In the genomic region with DNA sequence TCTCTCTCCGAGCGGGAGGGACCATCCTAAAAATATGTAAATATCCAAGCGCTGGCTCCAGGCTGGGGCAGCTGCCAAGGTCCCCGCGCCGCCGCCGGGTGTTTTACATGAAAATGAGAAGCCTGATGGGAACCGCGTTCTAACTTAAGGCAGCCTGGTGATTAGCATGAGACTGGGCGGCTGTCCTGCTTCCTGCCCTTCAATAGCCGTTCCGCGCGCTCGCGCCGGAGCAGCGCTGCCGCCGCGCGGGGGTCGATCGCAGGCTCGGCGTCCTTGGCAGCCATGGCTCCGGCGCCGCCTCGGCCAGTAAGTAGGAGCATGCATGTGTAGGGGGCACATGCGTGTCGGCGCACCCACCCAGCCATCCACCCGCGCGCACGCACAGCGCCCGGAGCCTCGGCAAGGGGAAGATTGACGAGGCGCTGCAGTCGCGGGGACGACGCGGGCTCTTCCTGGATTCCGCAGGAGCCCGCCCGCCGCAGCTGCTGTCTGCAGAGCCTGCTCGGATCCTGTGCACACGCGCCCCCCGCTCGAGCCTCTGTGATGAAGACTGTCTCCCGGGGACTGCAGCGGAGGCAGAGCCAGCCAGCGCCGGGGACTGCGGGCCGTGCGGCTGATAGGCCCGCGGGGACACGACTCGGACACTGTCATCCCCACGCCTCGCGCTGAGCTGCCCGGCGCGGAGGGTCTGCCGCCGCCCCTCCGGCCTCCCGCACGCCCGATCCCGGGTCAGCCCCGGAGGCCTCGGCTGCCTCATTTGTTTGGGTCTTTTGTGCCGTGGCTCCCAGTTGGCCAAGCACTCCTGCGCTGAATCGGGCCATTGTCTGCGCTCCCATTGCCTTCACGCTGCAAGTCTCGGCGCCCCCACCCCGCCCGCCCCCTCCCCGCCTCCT, we compare ENCODE assay signal across 8 cellular contexts. TPM values are rescaled to one million over a fixed set of nuclear protein-coding genes. Genes with fewer than 3 reads are reported as not detected.
DNase-seq lines count a peak whose midpoint lies in the region; ATAC-seq and TF ChIP-seq lines count a peak whose summit lies in the region.

No MANE protein-coding gene starts in this region.

- no peaks in the 10 kb centered on the region for H3K9me3 Mint-ChIP-seq in activated T-cell treated with anti-CD3 and anti-CD28 coated beads, Interleukin-2, amount 50 U/mL, for 72 hours

- H2AK5ac ChIP-seq in IMR-90 (ENCODE audit: low read depth, low read length), result no peak overlapping the region

- peak overlapping the region; percentile 40 for H2AK9ac ChIP-seq in IMR-90 (replicated peaks; ENCODE audit: low read depth, low read length, poor library complexity)

- peak overlapping the region; percentile 60 for H3K4me3 ChIP-seq in IMR-90 (ENCODE audit: insufficient read depth, low read depth, low read length)

- H3K9ac ChIP-seq in IMR-90 (ENCODE audit: low read depth, low read length), result peak overlapping the region; percentile 25

- dilution Hi-C loops in IMR-90 (cut with HindIII; ENCODE audit: low sequenced_read_pairs, unreplicated experiment), result no loop called here

- H3K4me2 ChIP-seq in IMR-90 (ENCODE audit: low read depth, low read length), result peak overlapping the region; percentile 79

- H3K27ac ChIP-seq in IMR-90 (ENCODE audit: insufficient read depth, low read length), result peak overlapping the region; percentile 41

- H2BK15ac ChIP-seq in IMR-90 (ENCODE audit: low read depth, low read length), result no peak overlapping the region

- no peak overlapping the region for H4K8ac ChIP-seq in IMR-90 (ENCODE audit: low read depth in 2 of 2, low read length in 2 of 2)

- in situ Hi-C loops in IMR-90 (cut with MboI; ENCODE audit: low sequenced_read_pairs), result no loop called here

- no peaks in the 10 kb centered on the region for H3K36me3 Mint-ChIP-seq in activated T-cell treated with anti-CD3 and anti-CD28 coated beads, Interleukin-2, amount 50 U/mL, for 72 hours (ENCODE audit: insufficient read depth in 2 of 2)

- no peak for TF ChIP-seq CTCF in IMR-90 (conservative IDR thresholded peaks at IDR 0.05; ENCODE audit: low read depth, low read length)

- H3K4me3 Mint-ChIP-seq in activated T-cell treated with anti-CD3 and anti-CD28 coated beads, Interleukin-2, amount 50 U/mL, for 72 hours, result peak overlapping the region; percentile 72 to 77

- POLR2A ChIA-PET in IMR-90 (lab: Charles Lee; ENCODE audit: unreplicated experiment), result no interaction called here

- no peaks in the 10 kb centered on the region for H3K9me3 ChIP-seq in IMR-90 (ENCODE audit: control insufficient read depth, insufficient read depth, low read length)

- TF ChIP-seq RAD21 in IMR-90 (IDR thresholded peaks at IDR 0.05; ENCODE audit: low read length), result no peak

- H3K79me1 ChIP-seq in IMR-90 (ENCODE audit: low read depth in 1 of 2, low read length in 2 of 2), result no peaks in the 10 kb centered on the region

- no peaks in the 10 kb centered on the region for H3K4me1 Mint-ChIP-seq in activated T-cell treated with anti-CD3 and anti-CD28 coated beads, Interleukin-2, amount 50 U/mL, for 72 hours (ENCODE audit: low read depth)

- no TSS peak for BruUV-seq in IMR-90 (replicated peaks; lab: Mats Ljungman, UMichigan)

- H2BK5ac ChIP-seq in IMR-90 (ENCODE audit: low read depth, low read length, poor library complexity, severe bottlenecking), result no peak overlapping the region

- intact Hi-C loops in IMR-90 (cut with micrococcal nuclease), result loop anchor here (1.0 to 5.0 kb wide), 5 partner anchors 65 to 261 kb away; no protein-coding TSS in a partner anchor
- intact Hi-C loops in head of caudate nucleus (cut with DNase I), result loop anchor here (5.0 kb wide), 1 partner anchor 56 kb away; no protein-coding TSS in a partner anchor

- H3K27me3 Mint-ChIP-seq in activated T-cell treated with anti-CD3 and anti-CD28 coated beads, Interleukin-2, amount 50 U/mL, for 72 hours (ENCODE audit: low read depth), result peaks cover 23% of the 10 kb centered on the region

- H2BK120ac ChIP-seq in IMR-90 (ENCODE audit: low read depth, low read length), result no peak overlapping the region

- ATAC-seq in IMR-90 (ENCODE audit: low read depth), result peak; percentile 56
- ATAC-seq in activated T-cell treated with anti-CD3 and anti-CD28 coated beads, Interleukin-2, amount 50 U/mL, for 72 hours (replicated peaks in 1 of 2), result peak; percentile 52 to 57

- DNase-seq in C1 segment of cervical spinal cord (lab: John Stamatoyannopoulos, UW) (peak in 12 of 14 donors; percentile 45 to 76 (median 66)), IMR-90 (peak; percentile 37), head of caudate nucleus (peak; percentile 61 to 90 (median 79)), nucleus accumbens (lab: John Stamatoyannopoulos, UW) (peak in 55 of 56 donors; percentile 4 to 87 (median 73)), SW 1271 (lab: John Stamatoyannopoulos, UW) (no peak), SHP77 treated with DMSO at 0.1 percent for 48 hours (lab: John Stamatoyannopoulos, UW) (no peak), erythroblast (lab: John Stamatoyannopoulos, UW) (no peak)
- peak; percentile 11 to 13 for DNase-seq in activated T-cell treated with anti-CD3 and anti-CD28 coated beads, Interleukin-2, amount 50 U/mL, for 72 hours

- H3K27ac Mint-ChIP-seq in activated T-cell treated with anti-CD3 and anti-CD28 coated beads, Interleukin-2, amount 50 U/mL, for 72 hours, result no peak overlapping the region

- no peaks in the 10 kb centered on the region for H4K20me1 ChIP-seq in IMR-90 (ENCODE audit: insufficient read depth, low read length)

- H3K9me1 ChIP-seq in IMR-90 (ENCODE audit: insufficient read depth, low read length), result no peaks in the 10 kb centered on the region

- H3K36me3 ChIP-seq in IMR-90 (ENCODE audit: control insufficient read depth, insufficient read depth, low read length), result peaks cover 1% of the 10 kb centered on the region; the same call in 1 of the 2 replicates

- no peak overlapping the region for H3K14ac ChIP-seq in IMR-90 (replicated peaks; ENCODE audit: low read depth, low read length)

- peaks cover 16% of the 10 kb centered on the region for H3K27me3 ChIP-seq in IMR-90 (ENCODE audit: control insufficient read depth, insufficient read depth, low read length)

- H3K18ac ChIP-seq in IMR-90 (ENCODE audit: low read depth, low read length), result no peak overlapping the region; the same call in 1 of the 2 replicates

- no peak for TF ChIP-seq POLR2A in IMR-90 (IDR thresholded peaks at IDR 0.05; ENCODE audit: low read depth, low read length)
- TF ChIP-seq POLR2A in erythroblast (IDR thresholded peaks at IDR 0.05; ENCODE audit: low read length), result no peak

- H3K4me1 ChIP-seq in IMR-90 (ENCODE audit: control insufficient read depth, insufficient read depth, low read length), result no peaks in the 10 kb centered on the region

- no peak overlapping the region for H4K5ac ChIP-seq in IMR-90 (ENCODE audit: low read depth, low read length)

- H3K56ac ChIP-seq in IMR-90 (ENCODE audit: extremely low read depth, insufficient read depth, low read length), result no peak overlapping the region

- no peak overlapping the region for H3K4ac ChIP-seq in IMR-90 (ENCODE audit: low read depth, low read length)

- no peak overlapping the region for H2BK20ac ChIP-seq in IMR-90 (ENCODE audit: low read depth, low read length)

- peak overlapping the region; percentile 40; the same call in 1 of the 2 replicates for H3K23ac ChIP-seq in IMR-90 (ENCODE audit: low read depth, low read length)

- 1% methylated on average over 27 of the region's 93 CpGs; no CpG with 5 or more reads in 1 of the 2 experiments for WGBS in IMR-90 (ENCODE audit: extremely low coverage in 2 of 2, insufficient read length in 1 of 2), 2 experiments

- H2AFZ ChIP-seq in IMR-90 (replicated peaks; ENCODE audit: low read length, poor library complexity), result peak overlapping the region; percentile 91

- no peak overlapping the region for H4K91ac ChIP-seq in IMR-90 (ENCODE audit: insufficient read depth, low read depth, low read length)

- CTCF ChIA-PET in IMR-90 (lab: Yijun Ruan, JAX), result interaction anchor here (0.5 kb wide), 1 partner anchor 203 kb away, joined by 6 read pairs; no protein-coding TSS in a partner anchor

TF ChIP-seq in IMR-90, 13 proteins besides CTCF, POLR2A, EP300 and RAD21:
- TF ChIP-seq RCOR1 (IDR thresholded peaks at IDR 0.05; ENCODE audit: insufficient replicate concordance, low read length) (no peak), MAFK (IDR thresholded peaks at IDR 0.05; ENCODE audit: low read depth, low read length) (no peak), RFX5 (IDR thresholded peaks at IDR 0.05; ENCODE audit: low read depth, low read length) (no peak), CEBPB (IDR thresholded peaks at IDR 0.05; ENCODE audit: low read depth, low read length) (no peak), FOS (IDR thresholded peaks at IDR 0.05; ENCODE audit: low read depth, low read length) (no peak), MXI1 (IDR thresholded peaks at IDR 0.05; ENCODE audit: borderline replicate concordance, low read depth, low read length) (0 out of 2 replicates have a peak, but pooled peaks have one; percentile 1)
- TF ChIP-seq, protein P1, sequence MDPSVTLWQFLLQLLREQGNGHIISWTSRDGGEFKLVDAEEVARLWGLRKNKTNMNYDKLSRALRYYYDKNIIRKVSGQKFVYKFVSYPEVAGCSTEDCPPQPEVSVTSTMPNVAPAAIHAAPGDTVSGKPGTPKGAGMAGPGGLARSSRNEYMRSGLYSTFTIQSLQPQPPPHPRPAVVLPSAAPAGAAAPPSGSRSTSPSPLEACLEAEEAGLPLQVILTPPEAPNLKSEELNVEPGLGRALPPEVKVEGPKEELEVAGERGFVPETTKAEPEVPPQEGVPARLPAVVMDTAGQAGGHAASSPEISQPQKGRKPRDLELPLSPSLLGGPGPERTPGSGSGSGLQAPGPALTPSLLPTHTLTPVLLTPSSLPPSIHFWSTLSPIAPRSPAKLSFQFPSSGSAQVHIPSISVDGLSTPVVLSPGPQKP (IDR thresholded peaks at IDR 0.05; ENCODE audit: borderline replicate concordance, low read depth, low read length), result no peak

RNA-seq across cellular contexts. Expression of a gene that starts 0.7 kb away (rescaled TPM):
- total RNA-seq in IMR-90 (2012; rRNA removed), result 4.4 and 5.4 TPM in 2 replicates
- polyA plus RNA-seq in IMR-90 (2012; rRNA removed), result 1.1 and 1.8 TPM in 2 replicates
- 0.12 and 1.3 TPM in 2 replicates for polyA plus RNA-seq in IMR-90 (2012; cell fraction: cytosol; rRNA removed)
- 2.8 and 3.7 TPM in 2 replicates for polyA plus RNA-seq in IMR-90 (2012; cell fraction: nucleus; rRNA removed; ENCODE audit: low replicate concordance)
- total RNA-seq in activated T-cell treated with anti-CD3 and anti-CD28 coated beads, Interleukin-2, amount 50 U/mL, for 72 hours, result under 1 TPM in 1 of 2 donors, not detected in 1; 0.19 TPM

Comparison
In these comparisons a context has a peak if more than half of its experiments do, and no peak if none do; other contexts are left out.
1. DNase-seq: peak in C1 segment of cervical spinal cord (12 of 14), IMR-90 (single experiment), activated T-cell treated with anti-CD3 and anti-CD28 coated beads, Interleukin-2, amount 50 U/mL, for 72 hours (2 of 2), head of caudate nucleus (42 of 42) and nucleus accumbens (55 of 56); none in SW 1271 (0 of 2), SHP77 treated with DMSO at 0.1 percent for 48 hours (single experiment) and erythroblast (0 of 2).